Comparison of ENCODE assay signal across 18 cellular contexts in genomic region chr4:73533515-73534422, GRCh38. TPM values are rescaled to one million over a fixed set of nuclear protein-coding genes. Genes with fewer than 3 reads are reported as not detected.
A peak's percentile ranks its signal among the peaks of the same experiment; 100 is the strongest.
DNase-seq lines count a peak whose midpoint lies in the region; FAIRE-seq and TF ChIP-seq lines count a peak whose summit lies in the region.
"Had no signal": no experiment of that assay in that cellular context is flagged by ENCODE, and none has a peak within 500 bp of the region (broad histone marks: within the 10 kb centered on the region; RNA-seq: fewer than 3 reads in every experiment).

No MANE protein-coding gene starts in this region.

- H3K36me3 ChIP-seq in colonic mucosa (no peaks in the 10 kb centered on the region), liver (ENCODE audit: control insufficient read depth in 4 of 4, insufficient read depth in 3 of 4, low read depth in 1 of 4, low read length in 3 of 4) (peaks cover 1 to 51% (median 19%) of the 10 kb centered on the region in 4 donors), small intestine (ENCODE audit: control insufficient read depth in 2 of 2, insufficient read depth in 2 of 2, low read length in 2 of 2) (no peaks in the 10 kb centered on the region)
- H3K36me3 ChIP-seq: BE2C had no signal

- no peaks in the 10 kb centered on the region for H3K27me3 ChIP-seq in colonic mucosa
- no peaks in the 10 kb centered on the region for H3K27me3 ChIP-seq in liver (ENCODE audit: control insufficient read depth in 4 of 4, insufficient read depth in 4 of 4, low read length in 3 of 4)
- no peaks in the 10 kb centered on the region for H3K27me3 ChIP-seq in small intestine (ENCODE audit: control insufficient read depth in 2 of 2, insufficient read depth in 2 of 2, low read length in 2 of 2)
- H3K27me3 ChIP-seq: BE2C had no signal

- TF ChIP-seq RAD21 in liver (IDR thresholded peaks at IDR 0.05) = no peak

- TF ChIP-seq CTCF in colonic mucosa (IDR thresholded peaks at IDR 0.05) = no peak
- TF ChIP-seq CTCF in liver (IDR thresholded peaks at IDR 0.05; ENCODE audit: low read depth, low read length, missing input control) = no peak

- no peaks in the 10 kb centered on the region for H3K4me1 ChIP-seq in colonic mucosa
- peaks cover 0 to 11% (median 3%) of the 10 kb centered on the region in 4 donors for H3K4me1 ChIP-seq in liver (ENCODE audit: control insufficient read depth in 4 of 4, insufficient read depth in 4 of 4, low read length in 3 of 4)
- no peaks in the 10 kb centered on the region for H3K4me1 ChIP-seq in small intestine (ENCODE audit: control insufficient read depth in 2 of 2, insufficient read depth in 1 of 2, low read depth in 1 of 2, low read length in 1 of 2)
- H3K4me1 ChIP-seq: BE2C had no signal

- FAIRE-seq in small intestine (lab: Jason Lieb, UNC) = no peak

- intact Hi-C loops in colonic mucosa (cut with DNase I) = no loop called here

- peak; percentile 8 for DNase-seq in LHCN-M2 (ENCODE audit: low read depth)
- peak; percentile 24 for DNase-seq in colonic mucosa
- DNase-seq in small intestine = peak; percentile 77
- DNase-seq in activated CD4-positive, alpha-beta T cell treated with anti-CD3 and anti-CD28 coated beads for 48 hours = no peak
- DNase-seq in ecto neural progenitor cell (ENCODE audit: low spot score) = no peak
- no peak for DNase-seq in Kasumi-1 (lab: John Stamatoyannopoulos, UW)
- DNase-seq: BE2C; CD8-positive, alpha-beta T cell; H7; NCI-H1436; NCI-H345; NCI-H526 treated with DMSO at 0.1 percent for 48 hours; NK-92 treated with Interleukin-12 subunit alpha and Interleukin-12 subunit beta, amount 100 ng/mL, for 24 hours had no signal

- H3K27ac ChIP-seq in colonic mucosa (no peak overlapping the region), liver (ENCODE audit: low read depth in 1 of 2, low read length in 2 of 2) (no peak overlapping the region), small intestine (ENCODE audit: low read depth in 1 of 2, low read length in 1 of 2) (no peak overlapping the region)
- H3K27ac ChIP-seq: SK-N-MC had no signal

- H3K9me3 ChIP-seq in colonic mucosa (no peaks in the 10 kb centered on the region), liver (ENCODE audit: control insufficient read depth in 4 of 4, low read length in 3 of 4) (no peaks in the 10 kb centered on the region), small intestine (ENCODE audit: control insufficient read depth, low read depth) (no peaks in the 10 kb centered on the region)
- H3K9me3 ChIP-seq: BE2C had no signal

- 59% methylated on average over 2 of the region's 2 CpGs for WGBS in liver
- 24 to 59% (median 44%) methylated on average over 2 of the region's 2 CpGs for WGBS in small intestine, 3 donors

- H3K4me3 ChIP-seq in colonic mucosa (no peak overlapping the region), liver (ENCODE audit: low read depth in 1 of 3, low read length in 3 of 3) (no peak overlapping the region), small intestine (ENCODE audit: low read depth in 1 of 2, low read length in 2 of 2) (no peak overlapping the region)
- H3K4me3 ChIP-seq: SK-N-MC had no signal

- H3K9ac ChIP-seq in colonic mucosa (ENCODE audit: low read depth in 2 of 2, low read length in 2 of 2) = no peak overlapping the region
- H3K9ac ChIP-seq in liver (ENCODE audit: low read depth in 1 of 2, low read length in 2 of 2) = no peak overlapping the region

TF ChIP-seq in liver, 16 proteins besides CTCF, POLR2A, EP300 and RAD21:
- TF ChIP-seq NR2F2 (IDR thresholded peaks at IDR 0.05) = no peak
- peak in 1 of 2 donors; percentile 17 for TF ChIP-seq RXRA (IDR thresholded peaks at IDR 0.05)
- peak in 1 of 2 donors; percentile 37 for TF ChIP-seq JUND (IDR thresholded peaks at IDR 0.05)
- TF ChIP-seq SP1 (IDR thresholded peaks at IDR 0.05) = peak; percentile 16
- TF ChIP-seq YY1 (IDR thresholded peaks at IDR 0.05) = no peak
- peak; percentile 42 to 58 for TF ChIP-seq HNF4A (conservative IDR thresholded peaks at IDR 0.05)
TF ChIP-seq in liver: peak in this region for 4.

RNA-seq across cellular contexts. Expression of gene AFM, which starts 52.2 kb away (rescaled TPM):
- not detected in 2 replicates for total RNA-seq in LHCN-M2 (2014; rRNA removed)
- not detected for polyA plus RNA-seq in LHCN-M2 (2012)
- total RNA-seq in colonic mucosa = under 1 TPM in 1 of 2 donors, not detected in 1; 0.27 TPM
- total RNA-seq in liver = 100 to 1,000 TPM in 1 of 2 donors, 10 to 100 TPM in 1; 40.1 to 274 TPM
- polyA plus RNA-seq in liver = 100 to 1,000 TPM in 1 of 2 donors, 10 to 100 TPM in 1; 96.3 to 232 TPM
- polyA plus RNA-seq in small intestine = under 1 TPM in 1 of 3 donors, not detected in 2; 0.01 TPM
- total RNA-seq: CD8-positive, alpha-beta T cell; Daoy; H7 had no signal
- polyA plus RNA-seq: AG04450, IgD-negative memory B cell had no signal

Comparison
In these comparisons a context has a peak if more than half of its experiments do, and no peak if none do; other contexts are left out.
1. DNase-seq: peak in LHCN-M2 (single experiment), colonic mucosa (single experiment) and small intestine (single experiment); none in activated CD4-positive, alpha-beta T cell treated with anti-CD3 and anti-CD28 coated beads for 48 hours (single experiment), ecto neural progenitor cell (single experiment) and Kasumi-1 (0 of 2).
2. RNA of gene AFM, which starts 52.2 kb away (total RNA-seq): 40.1 to 274 TPM in liver; 0.27 TPM in colonic mucosa and not detected in LHCN-M2; every median in the first group is over 10 times any median in the second.